Comparison of ENCODE assay signal across 1 cellular context in the genomic region with DNA sequence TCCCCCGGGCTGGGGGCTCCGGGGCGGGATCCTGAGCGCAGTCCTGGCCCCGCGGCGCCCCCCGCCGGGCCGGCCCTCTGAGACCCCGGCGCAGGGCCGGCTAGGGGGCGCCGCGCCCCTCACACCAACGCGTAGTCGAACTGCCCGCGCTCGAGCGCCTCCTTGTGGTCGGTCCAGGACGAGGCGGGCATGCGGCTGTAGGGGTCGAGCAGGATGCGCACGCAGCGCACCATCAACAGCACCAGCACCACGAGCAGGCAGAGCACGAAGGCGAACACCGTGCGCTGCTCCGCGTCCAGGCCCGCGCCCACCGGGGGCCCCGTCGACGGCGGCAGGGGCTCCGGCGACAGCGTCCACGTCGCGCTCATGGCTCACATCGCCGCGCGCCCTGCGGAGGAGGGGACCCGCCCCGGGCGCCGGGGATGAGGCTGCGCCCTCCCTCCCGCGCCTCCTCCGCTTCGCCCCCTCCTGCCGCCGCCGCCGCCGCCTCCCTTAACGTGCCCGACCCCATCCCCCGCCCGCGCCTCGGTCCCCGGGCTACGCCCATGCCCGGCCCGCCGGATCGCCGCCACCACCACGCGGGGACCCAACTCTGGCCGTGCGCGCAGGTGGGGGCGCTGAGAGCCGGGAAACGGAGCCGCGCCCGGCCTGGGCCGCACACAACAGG.
A peak's percentile ranks its signal among the peaks of the same experiment; 100 is the strongest.
TF ChIP-seq lines count a peak whose summit lies in the region.

No MANE protein-coding gene starts in this region.

TF ChIP-seq in H1, 55 proteins besides CTCF, POLR2A, EP300 and RAD21:
- no peak for TF ChIP-seq TAF7 (optimal IDR thresholded peaks at IDR 0.05; ENCODE audit: borderline replicate concordance, low read depth, low read length)
- TF ChIP-seq SP1 (IDR thresholded peaks at IDR 0.05; ENCODE audit: low read depth, low read length) = no peak
- peak; percentile 97 for TF ChIP-seq E2F6 (IDR thresholded peaks at IDR 0.05)
- TF ChIP-seq CHD7 (IDR thresholded peaks at IDR 0.05; ENCODE audit: insufficient replicate concordance, low read length) = no peak
- no peak for TF ChIP-seq CBX5 (IDR thresholded peaks at IDR 0.05; ENCODE audit: low read depth, low read length)
- TF ChIP-seq CBX8 (IDR thresholded peaks at IDR 0.05; ENCODE audit: borderline replicate concordance, low read depth, low read length) = no peak
- peak; percentile 50; the same call in 1 of the 2 replicates for TF ChIP-seq TEAD4 (IDR thresholded peaks at IDR 0.05; ENCODE audit: low read depth, low read length)
- TF ChIP-seq PHF8 (conservative IDR thresholded peaks at IDR 0.05; ENCODE audit: low read depth, low read length) = peak; percentile 51
- TF ChIP-seq TCF12 (IDR thresholded peaks at IDR 0.05; ENCODE audit: low read depth, low read length) = no peak
- no peak for TF ChIP-seq SIX5 (IDR thresholded peaks at IDR 0.05; ENCODE audit: low read depth, low read length)
- TF ChIP-seq YY1 (IDR thresholded peaks at IDR 0.05; ENCODE audit: low read depth, low read length) = no peak
- TF ChIP-seq USF2 (IDR thresholded peaks at IDR 0.05; ENCODE audit: low read length) = no peak
- TF ChIP-seq FOSL1 (IDR thresholded peaks at IDR 0.05; ENCODE audit: insufficient read depth, low read depth, low read length) = no peak
- TF ChIP-seq ZNF274 (IDR thresholded peaks at IDR 0.05; ENCODE audit: borderline replicate concordance, extremely low read depth, low read length) = no peak
- TF ChIP-seq NANOG (IDR thresholded peaks at IDR 0.05; ENCODE audit: insufficient read depth, low read depth, low read length, poor library complexity, severe bottlenecking) = peak; percentile 14
- 0 out of 2 replicates have a peak, but pooled peaks have one; percentile 4 for TF ChIP-seq JUN (IDR thresholded peaks at IDR 0.05; ENCODE audit: low read depth, low read length)
- TF ChIP-seq MAFK (IDR thresholded peaks at IDR 0.05; ENCODE audit: low read depth, low read length) = no peak
- peak; percentile 50; the same call in 1 of the 2 replicates for TF ChIP-seq TBP (IDR thresholded peaks at IDR 0.05; ENCODE audit: low read depth, low read length)
- TF ChIP-seq POU5F1 (IDR thresholded peaks at IDR 0.05; ENCODE audit: low read depth, low read length) = no peak
- 0 out of 4 replicates have a peak, but pooled peaks of 1 of the 2 experiments have one; percentile 43 for TF ChIP-seq SIN3A (conservative IDR thresholded peaks at IDR 0.05 in 1 of 2, IDR thresholded peaks at IDR 0.05 in 1 of 2; ENCODE audit: low read depth in 1 of 2, low read length in 2 of 2)
- TF ChIP-seq KDM5A (IDR thresholded peaks at IDR 0.05; ENCODE audit: low read length) = no peak
- TF ChIP-seq NRF1 (IDR thresholded peaks at IDR 0.05; ENCODE audit: low read depth, low read length) = peak; percentile 39; the same call in 1 of the 2 replicates
- TF ChIP-seq CREB1 (IDR thresholded peaks at IDR 0.05) = peak; percentile 70
- no peak for TF ChIP-seq CHD1 (IDR thresholded peaks at IDR 0.05; ENCODE audit: low read depth, low read length)
- TF ChIP-seq KDM4A (IDR thresholded peaks at IDR 0.05; ENCODE audit: low read depth, low read length, severe bottlenecking) = peak; percentile 79
- TF ChIP-seq POLR2AphosphoS5 (IDR thresholded peaks at IDR 0.05; ENCODE audit: low read depth, low read length) = peak; percentile 84
- TF ChIP-seq ATF3 (IDR thresholded peaks at IDR 0.05; ENCODE audit: insufficient read depth, low read depth, low read length) = no peak
- peak; percentile 99 for TF ChIP-seq MAX (IDR thresholded peaks at IDR 0.05)
- TF ChIP-seq SIRT6 (IDR thresholded peaks at IDR 0.05; ENCODE audit: low read length) = no peak
- 0 out of 2 replicates have a peak, but pooled peaks have one; percentile 29 for TF ChIP-seq KDM1A (IDR thresholded peaks at IDR 0.05; ENCODE audit: borderline replicate concordance, low read length)
- peak; percentile 72 to 81; a peak in 3 of 4 replicates for TF ChIP-seq HDAC2 (IDR thresholded peaks at IDR 0.05; ENCODE audit: borderline replicate concordance in 1 of 2, low read depth in 2 of 2, low read length in 2 of 2)
- TF ChIP-seq RNF2 (IDR thresholded peaks at IDR 0.05; ENCODE audit: borderline replicate concordance, low read depth, low read length, missing control alignments, poor library complexity, severe bottlenecking) = peak; percentile 54
- TF ChIP-seq EGR1 (IDR thresholded peaks at IDR 0.05; ENCODE audit: borderline replicate concordance, low read depth, low read length) = no peak
